13 cellular contexts compared by ENCODE assay signal in the genomic region with DNA sequence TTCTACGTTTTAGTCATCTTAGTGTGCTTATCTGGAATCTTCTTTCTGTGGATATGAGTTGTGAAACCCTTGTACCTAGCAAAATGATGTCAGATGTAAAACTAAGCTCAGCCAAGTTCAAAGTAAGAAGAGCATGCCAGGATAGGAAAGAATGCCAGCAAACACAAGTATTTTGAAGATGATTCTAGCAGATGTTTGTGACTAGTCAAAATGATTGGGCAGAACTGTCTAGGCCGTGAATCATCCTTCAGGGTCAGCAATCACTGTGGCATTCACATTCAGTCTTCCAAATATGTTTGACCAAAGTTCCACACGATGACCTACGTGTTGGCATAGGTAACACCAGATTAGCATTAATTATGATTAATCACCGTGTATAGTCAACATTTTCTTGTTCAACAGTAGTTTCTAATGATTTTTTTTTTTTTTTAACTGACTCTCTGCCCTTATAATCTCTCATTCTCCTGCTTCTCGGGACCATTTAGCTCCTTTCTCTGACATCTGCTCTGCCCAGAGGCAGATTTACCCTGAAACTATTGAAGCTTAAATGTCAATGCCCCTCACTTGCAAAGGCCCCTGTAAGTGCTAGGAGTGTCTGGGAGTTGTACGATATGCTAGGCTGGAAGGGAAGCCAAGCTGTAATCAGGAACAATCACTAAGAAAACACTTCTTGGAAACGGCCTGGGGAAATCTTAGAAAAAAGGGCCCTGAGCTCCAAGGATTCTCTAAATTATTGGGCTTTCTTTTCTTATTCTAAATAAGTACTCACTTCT. TPM values are rescaled to one million over a fixed set of nuclear protein-coding genes. Genes with fewer than 3 reads are reported as not detected.
DNase-seq lines count a peak whose midpoint lies in the region; ATAC-seq and TF ChIP-seq lines count a peak whose summit lies in the region.
"Had no signal": no experiment of that assay in that cellular context is flagged by ENCODE, and none has a peak within 500 bp of the region (broad histone marks: within the 10 kb centered on the region; RNA-seq: fewer than 3 reads in every experiment).

No MANE protein-coding gene starts in this region.

- H3K9me3 ChIP-seq in stomach = no peaks in the 10 kb centered on the region
- H3K9me3 ChIP-seq in T-helper 17 cell (ENCODE audit: control insufficient read depth, low read length, poor library complexity, severe bottlenecking) = no peaks in the 10 kb centered on the region
- H3K9me3 ChIP-seq in spleen = no peaks in the 10 kb centered on the region

- H3K4me3 ChIP-seq in astrocyte of the spinal cord (ENCODE audit: low read depth, low read length) (no peak overlapping the region), stomach (no peak overlapping the region), spleen (no peak overlapping the region)

- TF ChIP-seq POLR2A in stomach (IDR thresholded peaks at IDR 0.05) (no peak), spleen (IDR thresholded peaks at IDR 0.05) (no peak)

- H3K36me3 Mint-ChIP-seq in T-helper 17 cell (ENCODE audit: low read depth) (peaks cover 3% of the 10 kb centered on the region), immature natural killer cell (peaks cover 0 to 4% (median 4%) of the 10 kb centered on the region in 3 donors)

- DNase-seq in HT1080 (ENCODE audit: low read depth) = peak; percentile 82
- DNase-seq in astrocyte of the spinal cord (ENCODE audit: low read depth, low spot score) = peak; percentile 73
- peak; percentile 93 for DNase-seq in iris pigment epithelial cell (ENCODE audit: low read depth)
- no peak for DNase-seq in stomach
- DNase-seq in NOMO-1 (lab: John Stamatoyannopoulos, UW; ENCODE audit: unreplicated experiment in 2 of 2) = no peak
- no peak for DNase-seq in T-helper 17 cell
- DNase-seq in spleen = no peak
- no peak for DNase-seq in immature natural killer cell
- DNase-seq: activated T-cell treated with anti-CD3 and anti-CD28 coated beads, Interleukin-2, amount 50 U/mL, for 24 hours; effector CD8-positive, alpha-beta T cell; GF-D8; NCI-H345; stimulated activated CD4-positive, alpha-beta T cell treated with anti-CD3 and anti-CD28 coated beads, Interleukin-15, amount 100 ng/mL, for 24 hours had no signal

- no peak for ATAC-seq in T-helper 17 cell

- peaks cover 0 to 17% (median 2%) of the 10 kb centered on the region in 6 donors for H3K9me3 Mint-ChIP-seq in immature natural killer cell
- H3K9me3 Mint-ChIP-seq: activated T-cell treated with anti-CD3 and anti-CD28 coated beads, Interleukin-2, amount 50 U/mL, for 24 hours had no signal

- TF ChIP-seq EP300 in stomach (IDR thresholded peaks at IDR 0.05) = no peak

- in situ Hi-C loops in astrocyte of the spinal cord (cut with HindIII; ENCODE audit: low sequenced_read_pairs) = no loop called here

- H3K27me3 ChIP-seq in stomach = no peaks in the 10 kb centered on the region
- H3K27me3 ChIP-seq in spleen (replicated peaks in 1 of 7) = peaks cover 0 to 29% (median under 1%) of the 10 kb centered on the region in 7 donors

- H3K36me3 ChIP-seq in stomach (no peaks in the 10 kb centered on the region), spleen (no peaks in the 10 kb centered on the region)

- H3K27ac Mint-ChIP-seq in T-helper 17 cell (no peak overlapping the region), immature natural killer cell (no peak overlapping the region)
- H3K27ac Mint-ChIP-seq: activated T-cell treated with anti-CD3 and anti-CD28 coated beads, Interleukin-2, amount 50 U/mL, for 24 hours had no signal

- intact Hi-C loops in stomach (cut with DNase I; ENCODE audit: low total_unique reads) = no loop called here
- intact Hi-C loops in spleen (cut with DNase I; ENCODE audit: low total_unique reads) = no loop called here

- H3K27me3 Mint-ChIP-seq in T-helper 17 cell (peaks cover 34% of the 10 kb centered on the region), immature natural killer cell (ENCODE audit: low read depth in 3 of 3) (peaks cover 7 to 11% (median 7%) of the 10 kb centered on the region in 3 donors)

- WGBS in stomach, 5 donors = 29 to 40% (median 32%) methylated on average over 8 of the region's 8 CpGs
- WGBS in spleen, 5 donors = 70 to 80% (median 74%) methylated on average over 8 of the region's 8 CpGs

- TF ChIP-seq CTCF in astrocyte of the spinal cord (IDR thresholded peaks at IDR 0.05; ENCODE audit: low read depth, low read length) (no peak), stomach (IDR thresholded peaks at IDR 0.05) (no peak), spleen (IDR thresholded peaks at IDR 0.05 in 8 of 11, conservative IDR thresholded peaks at IDR 0.05 in 3 of 11) (no peak)

- H3K4me3 Mint-ChIP-seq in T-helper 17 cell (no peak overlapping the region), immature natural killer cell (no peak overlapping the region)
- H3K4me3 Mint-ChIP-seq: activated T-cell treated with anti-CD3 and anti-CD28 coated beads, Interleukin-2, amount 50 U/mL, for 24 hours had no signal

- H3K4me1 ChIP-seq in stomach (peaks cover 15 to 50% (median 26%) of the 10 kb centered on the region in 4 donors), spleen (peaks cover under 1 to 10% (median 8%) of the 10 kb centered on the region in 6 donors)

- H3K27ac ChIP-seq in stomach (peak overlapping the region in 4 of 5 donors; percentile 9 to 48 (median 25)), spleen (no peak overlapping the region)

- no peaks in the 10 kb centered on the region for H3K4me1 Mint-ChIP-seq in T-helper 17 cell
- H3K4me1 Mint-ChIP-seq in immature natural killer cell = peaks cover 2 to 6% of the 10 kb centered on the region in 2 donors

RNA-seq across cellular contexts. Expression of a gene that starts 5.7 kb away (rescaled TPM):
- 65.1 and 74.7 TPM in 2 replicates for total RNA-seq in HT1080 (2014; rRNA removed; shearing (Covaris generic))
- polyA plus RNA-seq in HT1080 (2015; cell fraction: cytosol; rRNA removed) = 200 and 267 TPM in 2 replicates
- 515 and 548 TPM in 2 replicates for polyA plus RNA-seq in HT1080 (2015; cell fraction: nucleus; rRNA removed)
- total RNA-seq in stomach (10 to 100 TPM; 24.5 to 99.5 (median 57.8) TPM), T-helper 17 cell (1 to 10 TPM in 1 of 2 donors, under 1 TPM in 1; 0.17 to 1.9 TPM), spleen (10 to 100 TPM in 6 of 7 donors, 1 to 10 TPM in 1; 8.8 to 35.8 (median 11.9) TPM)
- polyA plus RNA-seq in stomach (10 to 100 TPM; 18.1 to 37.0 (median 20.3) TPM), spleen (1 to 10 TPM; 3.5 to 4.9 (median 4.7) TPM), immature natural killer cell (not detected)

Comparison
In these comparisons a context has a peak if more than half of its experiments do, and no peak if none do; other contexts are left out.
1. DNase-seq: peak in HT1080 (single experiment), astrocyte of the spinal cord (single experiment) and iris pigment epithelial cell (single experiment); none in stomach (single experiment), NOMO-1 (0 of 2), T-helper 17 cell (0 of 3), spleen (single experiment) and immature natural killer cell (0 of 3).
2. H3K27ac ChIP-seq: peak in stomach (4 of 5); none in spleen (0 of 8).